ENCODE assay signal across 8 cellular contexts in the genomic region with DNA sequence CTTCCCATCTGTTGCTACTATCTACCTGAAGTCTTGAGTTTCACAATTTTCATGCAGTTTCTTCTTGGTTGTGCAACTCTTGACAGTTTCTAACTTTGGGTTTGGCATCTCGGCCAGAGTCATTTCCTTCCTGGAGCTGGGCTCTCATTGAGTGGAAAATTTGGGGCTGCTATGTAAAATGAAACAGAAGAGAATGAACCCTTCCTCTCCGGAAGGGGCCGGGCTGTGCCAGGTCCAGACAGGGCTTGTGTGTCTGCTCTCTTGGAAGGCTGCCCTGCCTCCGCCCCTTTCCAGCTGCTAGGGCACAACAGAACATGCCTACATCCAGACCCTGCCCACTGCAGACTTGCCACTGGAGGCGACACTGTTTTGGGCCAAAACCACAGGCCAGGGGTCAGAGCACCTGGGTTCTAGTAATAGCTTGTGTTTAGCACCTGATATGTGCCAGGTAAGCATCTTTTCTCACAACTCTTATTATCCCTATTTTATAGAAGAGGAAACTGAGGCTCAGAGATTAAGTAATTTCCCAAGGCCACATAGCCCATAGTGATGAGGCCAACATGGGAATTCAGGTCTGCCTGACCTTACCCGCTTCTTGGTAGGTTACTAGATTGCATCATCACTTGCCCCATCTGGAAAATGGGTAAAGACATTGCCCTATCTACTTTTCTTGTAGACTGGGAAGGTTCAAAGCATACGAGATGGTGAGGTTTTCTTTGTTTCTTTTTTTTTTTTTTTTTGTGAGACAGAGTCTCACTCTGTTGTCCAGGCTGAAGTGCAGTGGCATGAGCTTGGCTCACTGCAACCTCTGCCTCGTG. TPM values are rescaled to one million over a fixed set of nuclear protein-coding genes. Genes with fewer than 3 reads are reported as not detected.
A peak's percentile ranks its signal among the peaks of the same experiment; 100 is the strongest.
DNase-seq lines count a peak whose midpoint lies in the region; ATAC-seq and TF ChIP-seq lines count a peak whose summit lies in the region.

No MANE protein-coding gene starts in this region.

- H3K4me1 ChIP-seq in colonic mucosa (peaks cover 30% of the 10 kb centered on the region), tibial nerve (peaks cover 0 to 89% (median 63%) of the 10 kb centered on the region in 4 donors)

- no peak overlapping the region for H3K9ac ChIP-seq in colonic mucosa (ENCODE audit: low read depth in 2 of 2, low read length in 2 of 2)

- intact Hi-C loops in colonic mucosa (cut with DNase I) = no loop called here

- TF ChIP-seq CTCF in HL-60 (IDR thresholded peaks at IDR 0.05; ENCODE audit: insufficient read depth, low read length) = no peak
- no peak for TF ChIP-seq CTCF in colonic mucosa (IDR thresholded peaks at IDR 0.05)
- no peak for TF ChIP-seq CTCF in tibial nerve (IDR thresholded peaks at IDR 0.05)

- DNase-seq in HL-60 (ENCODE audit: low read depth in 1 of 2, low spot score in 1 of 2) (peak; percentile 78 to 93), SKM-1 treated with dmso at 0.1 percent for 144 hours (lab: John Stamatoyannopoulos, UW; ENCODE audit: unreplicated experiment) (peak; percentile 83), colonic mucosa (peak; percentile 81), medulla oblongata (ENCODE audit: extremely low spot score) (peak; percentile 96), tibial nerve (ENCODE audit: low spot score in 2 of 2) (peak; percentile 76 to 78), DMS153 (lab: John Stamatoyannopoulos, UW) (no peak), NCI-H1048 (lab: John Stamatoyannopoulos, UW) (no peak)

- peak in 1 of 2 donors; percentile 5 for TF ChIP-seq POLR2A in tibial nerve (IDR thresholded peaks at IDR 0.05)

- H3K4me3 ChIP-seq in HL-60 (replicated peaks; ENCODE audit: insufficient read depth, low read length) (no peak overlapping the region), colonic mucosa (no peak overlapping the region), tibial nerve (no peak overlapping the region)

- no peaks in the 10 kb centered on the region for H3K27me3 ChIP-seq in HL-60 (ENCODE audit: insufficient read depth, poor library complexity, severe bottlenecking)
- H3K27me3 ChIP-seq in colonic mucosa = no peaks in the 10 kb centered on the region
- no peaks in the 10 kb centered on the region for H3K27me3 ChIP-seq in tibial nerve

- WGBS in tibial nerve, 2 donors = 42 to 53% methylated on average over 8 of the region's 8 CpGs

- H3K27ac ChIP-seq in HL-60 (replicated peaks) (peak overlapping the region; percentile 55), colonic mucosa (peak overlapping the region; percentile 37), tibial nerve (peak overlapping the region; percentile 25 to 88 (median 82))

- peak; percentile 85 to 87 for TF ChIP-seq EP300 in tibial nerve (IDR thresholded peaks at IDR 0.05)

- ATAC-seq in HG02759 (IDR thresholded peaks at IDR 0.05; ENCODE audit: unreplicated experiment) = no peak

- no peaks in the 10 kb centered on the region for H3K36me3 ChIP-seq in colonic mucosa
- no peaks in the 10 kb centered on the region for H3K36me3 ChIP-seq in tibial nerve

- H3K9me3 ChIP-seq in colonic mucosa (no peaks in the 10 kb centered on the region), tibial nerve (no peaks in the 10 kb centered on the region)

RNA-seq across cellular contexts. Expression of a gene that starts 25.0 kb away (rescaled TPM):
- total RNA-seq in colonic mucosa (1 to 10 TPM; 1.0 to 2.6 TPM), tibial nerve (10 to 100 TPM in 1 of 4 donors, 1 to 10 TPM in 3; 1.5 to 10.8 (median 4.7) TPM)

RNA-seq across cellular contexts. Expression of a gene that starts 48.2 kb away (rescaled TPM):
- total RNA-seq in colonic mucosa (10 to 100 TPM; 35.4 to 40.6 TPM), tibial nerve (10 to 100 TPM; 24.0 to 45.9 (median 37.0) TPM)

RNA-seq across cellular contexts. Expression of a gene that starts 58.5 kb away (rescaled TPM):
- total RNA-seq in colonic mucosa (10 to 100 TPM; 28.9 to 35.3 TPM), tibial nerve (10 to 100 TPM; 21.2 to 28.9 (median 28.5) TPM)

Comparison
In these comparisons a context has a peak if more than half of its experiments do, and no peak if none do; other contexts are left out.
1. DNase-seq: peak in HL-60 (2 of 2), SKM-1 treated with dmso at 0.1 percent for 144 hours (single experiment), colonic mucosa (single experiment), medulla oblongata (single experiment) and tibial nerve (2 of 2); none in DMS153 (single experiment) and NCI-H1048 (single experiment).
2. Peak in every context shown above with its lines, with median percentiles within 50 percentile points of each other: H3K27ac ChIP-seq.